Comparison of ENCODE assay signal across 8 cellular contexts in genomic region chr17:42277342-42277712, GRCh38. TPM values are rescaled to one million over a fixed set of nuclear protein-coding genes. Genes with fewer than 3 reads are reported as not detected.
A peak's percentile ranks its signal among the peaks of the same experiment; 100 is the strongest.
DNase-seq lines count a peak whose midpoint lies in the region; ATAC-seq and TF ChIP-seq lines count a peak whose summit lies in the region.

No MANE protein-coding gene starts in this region.

- H3K36me3 Mint-ChIP-seq in T-helper 17 cell (ENCODE audit: low read depth) (peaks cover 4% of the 10 kb centered on the region), immature natural killer cell (peaks cover 0 to 3% (median 0%) of the 10 kb centered on the region in 3 donors)
- H3K36me3 Mint-ChIP-seq in stimulated activated naive B cell treated with anti-CD40 and anti-IgM and Interleukin-4, amounts not matched to agents 10 μg/mL and 1 μg/mL and 100 μg/mL, for 72 hours = peaks cover 0 to 25% of the 10 kb centered on the region in 2 donors

- no TSS peak for BruUV-seq in A673 (replicated peaks; lab: Mats Ljungman, UMichigan)

- H3K9me3 Mint-ChIP-seq in immature natural killer cell = no peaks in the 10 kb centered on the region
- no peaks in the 10 kb centered on the region for H3K9me3 Mint-ChIP-seq in stimulated activated naive B cell treated with anti-CD40 and anti-IgM and Interleukin-4, amounts not matched to agents 10 μg/mL and 1 μg/mL and 100 μg/mL, for 72 hours

- no peaks in the 10 kb centered on the region for H3K27me3 ChIP-seq in A673 (replicated peaks; ENCODE audit: insufficient read depth, low read depth, low read length, poor library complexity)

- CTCF ChIA-PET in A673 (lab: Charles Lee) = no interaction called here

- POLR2A ChIA-PET in A673 (lab: Charles Lee; ENCODE audit: low non-redundant PET) = no interaction called here

- intact Hi-C loops in A673 (cut with micrococcal nuclease; ENCODE audit: unreplicated experiment) = no loop called here
- intact Hi-C loops in posterior vena cava (cut with DNase I) = no loop called here

- H3K9me3 ChIP-seq in T-helper 17 cell (ENCODE audit: control insufficient read depth, low read length, poor library complexity, severe bottlenecking) = no peaks in the 10 kb centered on the region
- H3K9me3 ChIP-seq in A673 (ENCODE audit: low read depth, low read length, poor library complexity, severe bottlenecking) = no peaks in the 10 kb centered on the region

- no peaks in the 10 kb centered on the region for H3K36me3 ChIP-seq in A673 (ENCODE audit: insufficient read depth, low read length, poor library complexity, severe bottlenecking)

- no peak overlapping the region for H3K27ac ChIP-seq in A673 (ENCODE audit: low read depth, low read length, poor library complexity, severe bottlenecking)

- H3K4me3 Mint-ChIP-seq in T-helper 17 cell (peak overlapping the region; percentile 86), immature natural killer cell (peak overlapping the region; percentile 74 to 88 (median 78))
- peak overlapping the region; percentile 81 to 88 for H3K4me3 Mint-ChIP-seq in stimulated activated naive B cell treated with anti-CD40 and anti-IgM and Interleukin-4, amounts not matched to agents 10 μg/mL and 1 μg/mL and 100 μg/mL, for 72 hours

- no peak overlapping the region for H3K4me3 ChIP-seq in A673 (ENCODE audit: low read depth, low read length, poor library complexity, severe bottlenecking)

- DNase-seq in NOMO-1 treated with DMSO at 0.1 percent for 48 hours (lab: John Stamatoyannopoulos, UW; ENCODE audit: unreplicated experiment) (peak; percentile 5), NOMO-1 treated with dmso at 0.1 percent for 144 hours (lab: John Stamatoyannopoulos, UW; ENCODE audit: unreplicated experiment) (no peak), T-helper 17 cell (no peak), immature natural killer cell (no peak), A673 (ENCODE audit: low spot score) (no peak), posterior vena cava (ENCODE audit: low spot score) (no peak)
- no peak for DNase-seq in stimulated activated naive B cell treated with anti-CD40 and anti-IgM and Interleukin-4, amounts not matched to agents 10 μg/mL and 1 μg/mL and 100 μg/mL, for 72 hours

- H3K27me3 Mint-ChIP-seq in T-helper 17 cell = no peaks in the 10 kb centered on the region
- peaks cover 3 to 18% (median 5%) of the 10 kb centered on the region in 3 donors for H3K27me3 Mint-ChIP-seq in immature natural killer cell (ENCODE audit: low read depth in 3 of 3)
- no peaks in the 10 kb centered on the region for H3K27me3 Mint-ChIP-seq in stimulated activated naive B cell treated with anti-CD40 and anti-IgM and Interleukin-4, amounts not matched to agents 10 μg/mL and 1 μg/mL and 100 μg/mL, for 72 hours

- ATAC-seq in T-helper 17 cell = no peak
- ATAC-seq in stimulated activated naive B cell treated with anti-CD40 and anti-IgM and Interleukin-4, amounts not matched to agents 10 μg/mL and 1 μg/mL and 100 μg/mL, for 72 hours (replicated peaks) = no peak
- no peak for ATAC-seq in GM21423 (IDR thresholded peaks at IDR 0.05; ENCODE audit: unreplicated experiment)

- H3K4me1 ChIP-seq in A673 (ENCODE audit: insufficient read depth, low read length, poor library complexity, severe bottlenecking) = peaks cover 8% of the 10 kb centered on the region

- no peak for TF ChIP-seq CTCF in A673 (conservative IDR thresholded peaks at IDR 0.05; ENCODE audit: low read depth, low read length)

- H3K4me1 Mint-ChIP-seq in T-helper 17 cell (peaks cover 34% of the 10 kb centered on the region), immature natural killer cell (peaks cover 46 to 49% of the 10 kb centered on the region in 2 donors)
- peaks cover 32 to 47% of the 10 kb centered on the region in 2 donors for H3K4me1 Mint-ChIP-seq in stimulated activated naive B cell treated with anti-CD40 and anti-IgM and Interleukin-4, amounts not matched to agents 10 μg/mL and 1 μg/mL and 100 μg/mL, for 72 hours

- peak overlapping the region; percentile 90 for H3K27ac Mint-ChIP-seq in T-helper 17 cell
- H3K27ac Mint-ChIP-seq in immature natural killer cell = peak overlapping the region; percentile 53 to 80 (median 72)
- H3K27ac Mint-ChIP-seq in stimulated activated naive B cell treated with anti-CD40 and anti-IgM and Interleukin-4, amounts not matched to agents 10 μg/mL and 1 μg/mL and 100 μg/mL, for 72 hours = peak overlapping the region; percentile 94

RNA-seq across cellular contexts. Expression of gene STAT5B, which starts 1.1 kb away (rescaled TPM):
- 100 to 1,000 TPM; 202 to 225 TPM for total RNA-seq in T-helper 17 cell
- polyA plus RNA-seq in immature natural killer cell = 10 to 100 TPM; 33.9 to 58.3 (median 37.8) TPM
- 11.2 and 14.9 TPM in 2 replicates for total RNA-seq in A673 (2021)
- total RNA-seq in posterior vena cava = 10 to 100 TPM; 88.6 to 96.3 TPM

RNA-seq across cellular contexts. Expression of gene STAT5A, which starts 11.0 kb away (rescaled TPM):
- total RNA-seq in T-helper 17 cell = 100 to 1,000 TPM; 153 to 177 TPM
- polyA plus RNA-seq in immature natural killer cell = 10 to 100 TPM; 33.2 to 62.9 (median 38.2) TPM
- 0.19 TPM in 1 of 2 replicates, not detected in the other for total RNA-seq in A673 (2021)
- total RNA-seq in posterior vena cava = 10 to 100 TPM; 30.7 to 37.6 TPM

Comparison
In these comparisons a context has a peak if more than half of its experiments do, and no peak if none do; other contexts are left out.
1. RNA of gene STAT5A, which starts 11.0 kb away (total RNA-seq): 153 to 177 TPM in T-helper 17 cell and 30.7 to 37.6 TPM in posterior vena cava; 0.19 TPM in A673; every median in the first group is over 10 times any median in the second.
2. Peak in every context shown above with its lines, with median percentiles within 50 percentile points of each other: H3K27ac Mint-ChIP-seq and H3K4me3 Mint-ChIP-seq.